Comparison of ENCODE assay signal across 26 cellular contexts in genomic region chr19:41924151-41925145, GRCh38. TPM values are rescaled to one million over a fixed set of nuclear protein-coding genes. Genes with fewer than 3 reads are reported as not detected.
"Had no signal": no experiment of that assay in that cellular context is flagged by ENCODE, and none has a peak within 500 bp of the region (broad histone marks: within the 10 kb centered on the region; RNA-seq: fewer than 3 reads in every experiment).

No MANE protein-coding gene starts in this region.

- H3K27ac ChIP-seq: heart right ventricle, neutrophil, pancreas, psoas muscle, right atrium auricular region, upper lobe of left lung had no signal

- FAIRE-seq: endometrium, pancreas had no signal

- H3K9me3 Mint-ChIP-seq: activated CD4-positive, alpha-beta memory T cell treated with anti-CD3 and anti-CD28 coated beads for 36 hours; activated naive CD8-positive, alpha-beta T cell treated with anti-CD3 and anti-CD28 coated beads, Interleukin-2, amount 50 U/mL, for 24 hours; dendritic cell treated with granulocyte-macrophage colony-stimulating factor and Interleukin-4, amounts not matched to agents 40 ng/mL and 50 ng/mL, for 4 days; natural killer cell had no signal

- H3K27me3 Mint-ChIP-seq: activated CD4-positive, alpha-beta memory T cell treated with anti-CD3 and anti-CD28 coated beads for 36 hours had no signal

- H3K4me1 ChIP-seq: pancreas had no signal

- H3K36me3 Mint-ChIP-seq: activated CD4-positive, alpha-beta memory T cell treated with anti-CD3 and anti-CD28 coated beads for 36 hours; natural killer cell had no signal

- H3K4me3 Mint-ChIP-seq: activated CD4-positive, alpha-beta memory T cell treated with anti-CD3 and anti-CD28 coated beads for 36 hours; activated naive CD8-positive, alpha-beta T cell treated with anti-CD3 and anti-CD28 coated beads, Interleukin-2, amount 50 U/mL, for 24 hours; dendritic cell treated with granulocyte-macrophage colony-stimulating factor and Interleukin-4, amounts not matched to agents 40 ng/mL and 50 ng/mL, for 4 days; natural killer cell had no signal

- H3K9me3 ChIP-seq: heart right ventricle, neutrophil, pancreas, psoas muscle, right atrium auricular region, upper lobe of left lung had no signal

- DNase-seq: activated CD4-positive, alpha-beta memory T cell treated with anti-CD3 and anti-CD28 coated beads for 36 hours; activated CD4-positive, alpha-beta T cell treated with anti-CD3 and anti-CD28 coated beads for 48 hours; activated gamma-delta T cell; activated naive CD4-positive, alpha-beta T cell treated with anti-CD3 and anti-CD28 coated beads, Interleukin-2, amount 50 U/mL, for 16 hours; activated naive CD8-positive, alpha-beta T cell treated with anti-CD3 and anti-CD28 coated beads, Interleukin-2, amount 50 U/mL, for 24 hours; caudate nucleus; effector CD4-positive, alpha-beta T cell; foreskin fibroblast; heart right ventricle; islet precursor cell; left cardiac atrium; midbrain; natural killer cell; psoas muscle; stimulated activated CD4-positive, alpha-beta T cell treated with anti-CD3 and anti-CD28 coated beads, Interleukin-12 subunit alpha, Interleukin-12 subunit beta, amount 100 ng/mL, for 4 hours; stimulated activated CD4-positive, alpha-beta T cell treated with anti-CD3 and anti-CD28 coated beads, Interleukin-4, amount 100 ng/mL, for 4 hours; stimulated activated naive CD8-positive, alpha-beta T cell treated with anti-CD3 and anti-CD28 coated beads, Interleukin-15, Interleukin-2, amounts not matched to agents 100 U/mL and 50 U/mL, for 24 hours; upper lobe of left lung had no signal

- H3K27ac Mint-ChIP-seq: activated CD4-positive, alpha-beta memory T cell treated with anti-CD3 and anti-CD28 coated beads for 36 hours; dendritic cell treated with granulocyte-macrophage colony-stimulating factor and Interleukin-4, amounts not matched to agents 40 ng/mL and 50 ng/mL, for 4 days; natural killer cell had no signal

- H3K27me3 ChIP-seq: pancreas had no signal

- ATAC-seq: activated naive CD8-positive, alpha-beta T cell treated with anti-CD3 and anti-CD28 coated beads, Interleukin-2, amount 50 U/mL, for 24 hours; heart right ventricle; left cardiac atrium; natural killer cell; pancreas; psoas muscle; stimulated activated naive CD8-positive, alpha-beta T cell treated with anti-CD3 and anti-CD28 coated beads, Interleukin-15, Interleukin-2, amounts not matched to agents 100 U/mL and 50 U/mL, for 24 hours had no signal

- H3K4me3 ChIP-seq: heart right ventricle, pancreas, psoas muscle, right atrium auricular region, upper lobe of left lung had no signal

RNA-seq across cellular contexts. Expression of gene ERFL, which starts 3.8 kb away (rescaled TPM):
- total RNA-seq: epithelial cell of proximal tubule, liver, psoas muscle, right atrium auricular region, skeletal muscle tissue had no signal
- polyA plus RNA-seq: liver had no signal

RNA-seq across cellular contexts. Expression of gene CD79A, which starts 47.4 kb away (rescaled TPM):
- total RNA-seq: epithelial cell of proximal tubule had no signal
